ENCODE assay signal across 8 cellular contexts in genomic region chr19:33797821-33798633, GRCh38. TPM values are rescaled to one million over a fixed set of nuclear protein-coding genes. Genes with fewer than 3 reads are reported as not detected.
DNase-seq lines count a peak whose midpoint lies in the region; ATAC-seq and TF ChIP-seq lines count a peak whose summit lies in the region.

No MANE protein-coding gene starts in this region.

- H3K27ac ChIP-seq in AG04450 (ENCODE audit: low read depth, low read length) (no peak overlapping the region), HUES6 (ENCODE audit: low read depth, low read length) (peak overlapping the region; percentile 97; the same call in 1 of the 2 replicates), left ventricle myocardium inferior (replicated peaks) (peak overlapping the region; percentile 98), psoas muscle (peak overlapping the region; percentile 53)

- H3K4me1 ChIP-seq in HUES6 (ENCODE audit: control insufficient read depth, insufficient read depth, low read length) = peaks cover 27% of the 10 kb centered on the region
- H3K4me1 ChIP-seq in left ventricle myocardium inferior = peaks cover 71% of the 10 kb centered on the region
- peaks cover 15% of the 10 kb centered on the region for H3K4me1 ChIP-seq in psoas muscle

- no peaks in the 10 kb centered on the region for H3K36me3 Mint-ChIP-seq in activated naive CD4-positive, alpha-beta T cell treated with anti-CD3 and anti-CD28 coated beads, Interleukin-2, amount 50 U/mL, for 24 hours

- no peak for DNase-seq in AG04450 (ENCODE audit: low read depth, low spot score)
- peak; percentile 79 for DNase-seq in left ventricle myocardium inferior
- DNase-seq in psoas muscle = peak; percentile 55 to 61
- no peak for DNase-seq in GM10266 (ENCODE audit: extremely low spot score)

- H3K4me1 Mint-ChIP-seq in activated naive CD4-positive, alpha-beta T cell treated with anti-CD3 and anti-CD28 coated beads, Interleukin-2, amount 50 U/mL, for 24 hours = no peaks in the 10 kb centered on the region

- no peaks in the 10 kb centered on the region for H3K9me3 Mint-ChIP-seq in activated naive CD4-positive, alpha-beta T cell treated with anti-CD3 and anti-CD28 coated beads, Interleukin-2, amount 50 U/mL, for 24 hours

- peak in 3 of 4 donors; percentile 22 to 35 (median 23) for ATAC-seq in psoas muscle
- ATAC-seq in HG02678 (IDR thresholded peaks at IDR 0.05; ENCODE audit: unreplicated experiment) = no peak
- ATAC-seq in HG03432 (IDR thresholded peaks at IDR 0.05; ENCODE audit: unreplicated experiment) = no peak

- peak overlapping the region; percentile 80 for H3K4me3 Mint-ChIP-seq in activated naive CD4-positive, alpha-beta T cell treated with anti-CD3 and anti-CD28 coated beads, Interleukin-2, amount 50 U/mL, for 24 hours

- CTCF ChIA-PET in AG04450 (lab: Charles Lee) = interaction anchor here (0.6 to 2.3 kb wide), 7 partner anchors 20 to 385 kb away, joined by 3 to 12 read pairs (median 4); no protein-coding TSS in a partner anchor

- POLR2A ChIA-PET in AG04450 (lab: Yijun Ruan, JAX) = interaction anchor here (0.7 to 1.6 kb wide), 3 partner anchors 20 to 373 kb away, joined by 3 to 6 read pairs (median 3); no protein-coding TSS in a partner anchor

- H3K36me3 ChIP-seq in HUES6 (ENCODE audit: control insufficient read depth, insufficient read depth, low read length) = peaks cover 28% of the 10 kb centered on the region
- H3K36me3 ChIP-seq in left ventricle myocardium inferior = peaks cover 4% of the 10 kb centered on the region
- H3K36me3 ChIP-seq in psoas muscle (ENCODE audit: insufficient read depth in 1 of 2, low read depth in 1 of 2) = no peaks in the 10 kb centered on the region

- H3K4me3 ChIP-seq in AG04450 (ENCODE audit: low read depth, low read length) (peak overlapping the region; percentile 76), HUES6 (ENCODE audit: low read depth, low read length) (peak overlapping the region; percentile 97), left ventricle myocardium inferior (peak overlapping the region; percentile 88), psoas muscle (peak overlapping the region; percentile 74)

- TF ChIP-seq CTCF in AG04450 (IDR thresholded peaks at IDR 0.05; ENCODE audit: low read depth, low read length) = no peak
- no peak for TF ChIP-seq CTCF in left ventricle myocardium inferior (IDR thresholded peaks at IDR 0.05; ENCODE audit: borderline replicate concordance)
- no peak for TF ChIP-seq CTCF in psoas muscle (IDR thresholded peaks at IDR 0.05)
- no peak for TF ChIP-seq CTCF in GM10266 (IDR thresholded peaks at IDR 0.05; ENCODE audit: control insufficient read depth, insufficient read depth, low read depth, missing control alignments)

- H3K27ac Mint-ChIP-seq in activated naive CD4-positive, alpha-beta T cell treated with anti-CD3 and anti-CD28 coated beads, Interleukin-2, amount 50 U/mL, for 24 hours = no peak overlapping the region

- H3K27me3 Mint-ChIP-seq in activated naive CD4-positive, alpha-beta T cell treated with anti-CD3 and anti-CD28 coated beads, Interleukin-2, amount 50 U/mL, for 24 hours = peaks cover 27% of the 10 kb centered on the region

- 4 to 9% (median 5%) methylated on average over 58 to 61 of the region's 61 CpGs for WGBS in psoas muscle, 3 donors

- H3K9me3 ChIP-seq in AG04450 (ENCODE audit: control insufficient read depth, insufficient read depth, low read length) = no peaks in the 10 kb centered on the region; the same call in 1 of the 2 replicates
- H3K9me3 ChIP-seq in HUES6 (ENCODE audit: control insufficient read depth, insufficient read depth, low read depth, low read length) = no peaks in the 10 kb centered on the region
- H3K9me3 ChIP-seq in left ventricle myocardium inferior (replicated peaks) = no peaks in the 10 kb centered on the region
- no peaks in the 10 kb centered on the region for H3K9me3 ChIP-seq in psoas muscle

- intact Hi-C loops in left ventricle myocardium inferior (cut with micrococcal nuclease) = no loop called here
- intact Hi-C loops in psoas muscle (cut with DNase I) = loop anchor here in 1 of 2 donors (10.0 kb wide), 1 partner anchor 107 kb away; no protein-coding TSS in a partner anchor

- H3K9ac ChIP-seq in HUES6 (ENCODE audit: low read length) = peak overlapping the region; percentile 98

- H3K27me3 ChIP-seq in AG04450 (ENCODE audit: control insufficient read depth, insufficient read depth, low read length) (no peaks in the 10 kb centered on the region), HUES6 (ENCODE audit: control insufficient read depth, insufficient read depth, low read length) (no peaks in the 10 kb centered on the region), left ventricle myocardium inferior (ENCODE audit: low read depth) (peaks cover 33% of the 10 kb centered on the region), psoas muscle (ENCODE audit: insufficient read depth in 3 of 3, low read length in 2 of 3) (peaks cover 0 to 39% (median 9%) of the 10 kb centered on the region in 3 donors)

RNA-seq across cellular contexts. Expression of gene KCTD15, which starts 1.4 kb away (rescaled TPM):
- 15.6 and 19.7 TPM in 2 replicates for polyA plus RNA-seq in AG04450 (2011; rRNA removed)
- polyA minus RNA-seq in AG04450 (2011; rRNA and poly(A)+ RNA removed) = 11.2 and 11.3 TPM in 2 replicates
- 9.9 TPM for total RNA-seq in left ventricle myocardium inferior
- 1 to 10 TPM; 3.2 to 9.1 (median 7.2) TPM for total RNA-seq in psoas muscle
- polyA plus RNA-seq in psoas muscle = 1 to 10 TPM; 2.1 to 5.7 (median 2.1) TPM

Comparison
In these comparisons a context has a peak if more than half of its experiments do, and no peak if none do; other contexts are left out.
1. DNase-seq: peak in left ventricle myocardium inferior (single experiment) and psoas muscle (2 of 2); none in AG04450 (single experiment) and GM10266 (single experiment).
2. ATAC-seq: peak in psoas muscle (3 of 4); none in HG02678 (single experiment) and HG03432 (single experiment).
3. Peak in every context shown above with its lines, with median percentiles within 50 percentile points of each other: H3K4me3 ChIP-seq.